In the genomic region with DNA sequence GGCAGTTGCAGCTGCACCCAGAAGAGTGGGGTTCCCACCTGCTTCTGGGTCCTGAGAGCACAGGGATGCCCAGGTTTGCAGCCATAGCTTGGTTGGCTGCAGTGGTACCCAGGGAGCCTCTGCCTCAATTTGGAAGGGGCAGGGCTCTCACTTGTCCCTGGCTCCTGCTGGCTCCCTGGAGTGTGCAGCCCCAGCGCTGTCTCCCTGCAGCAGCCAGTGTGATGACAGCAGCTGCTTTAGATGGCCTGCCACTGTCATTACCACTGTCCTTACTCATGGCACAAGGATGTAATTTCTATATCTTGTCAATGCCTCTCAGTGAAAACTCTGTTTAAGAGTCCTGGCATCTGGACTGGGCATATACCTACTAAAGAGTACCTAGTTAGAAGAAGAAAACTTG, we compare ENCODE assay signal across 17 cellular contexts.
DNase-seq lines count a peak whose midpoint lies in the region; ATAC-seq and TF ChIP-seq lines count a peak whose summit lies in the region.
"Had no signal": no experiment of that assay in that cellular context is flagged by ENCODE, and none has a peak within 500 bp of the region (broad histone marks: within the 10 kb centered on the region; RNA-seq: fewer than 3 reads in every experiment).

No MANE protein-coding gene starts in this region.

- H3K4me1 Mint-ChIP-seq in stimulated activated effector memory CD8-positive, alpha-beta T cell treated with anti-CD3 and anti-CD28 coated beads, Interleukin-12 subunit alpha, Interleukin-12 subunit beta, amount 100 ng/mL, for 72 hours, result no peaks in the 10 kb centered on the region
- H3K4me1 Mint-ChIP-seq in T-helper 2 cell treated with Interferon-gamma antibody and Interleukin-4, amounts not matched to agents 5 μg/mL and 100 μg/mL, for 36 hours (ENCODE audit: low read depth), result no peaks in the 10 kb centered on the region
- H3K4me1 Mint-ChIP-seq: B cell; CD4-positive, CD25-positive, alpha-beta regulatory T cell; GM23338; H9 had no signal

- no peak overlapping the region for H2BK12ac ChIP-seq in neuronal stem cell (ENCODE audit: low read length)

- H3K9me3 ChIP-seq in right atrium auricular region, result no peaks in the 10 kb centered on the region
- no peaks in the 10 kb centered on the region for H3K9me3 ChIP-seq in neuronal stem cell (replicated peaks in 1 of 2; ENCODE audit: control insufficient read depth in 2 of 2, insufficient read depth in 1 of 2, low read depth in 1 of 2, low read length in 2 of 2)
- H3K9me3 ChIP-seq: Caco-2 had no signal

- no peak overlapping the region for H3K4me2 ChIP-seq in neuronal stem cell (ENCODE audit: insufficient read depth, low read length, poor library complexity, severe bottlenecking)
- H3K4me2 ChIP-seq: BLaER1, GM23338 had no signal

- peak overlapping the region; percentile 55 for H3K23ac ChIP-seq in neuronal stem cell (ENCODE audit: low read depth, low read length, poor library complexity)

- no peak overlapping the region for H4K8ac ChIP-seq in neuronal stem cell (ENCODE audit: low read depth, low read length)

- WGBS in neuronal stem cell (ENCODE audit: extremely low coverage in 2 of 2, insufficient read length in 2 of 2, insufficient replicate concordance in 1 of 2), 2 donors, result no CpG with 5 or more reads among the region's 1 CpG

- H2AFZ ChIP-seq in neuronal stem cell (ENCODE audit: low read length), result no peak overlapping the region
- H2AFZ ChIP-seq: GM23338 had no signal

- H3K18ac ChIP-seq in neuronal stem cell (ENCODE audit: low read length), result peak overlapping the region; percentile 77

- H3K4ac ChIP-seq in neuronal stem cell (ENCODE audit: low read length), result peak overlapping the region; percentile 55

- DNase-seq in left cardiac atrium (no peak), right atrium auricular region (ENCODE audit: low spot score) (no peak), neuronal stem cell (ENCODE audit: low spot score) (no peak)
- no peak for DNase-seq in stimulated activated effector memory CD8-positive, alpha-beta T cell treated with anti-CD3 and anti-CD28 coated beads, Interleukin-12 subunit alpha, Interleukin-12 subunit beta, amount 100 ng/mL, for 72 hours (ENCODE audit: low spot score in 2 of 2)
- DNase-seq in T-helper 2 cell treated with Interferon-gamma antibody and Interleukin-4, amounts not matched to agents 5 μg/mL and 100 μg/mL, for 36 hours (ENCODE audit: low spot score), result no peak
- DNase-seq: Caco-2; CD4-positive, CD25-positive, alpha-beta regulatory T cell; CD8-positive, alpha-beta T cell; DMS153; DND-41; H9 had no signal

- H2BK5ac ChIP-seq in neuronal stem cell (ENCODE audit: low read length), result no peak overlapping the region

- no peak overlapping the region for H3K4me3 Mint-ChIP-seq in stimulated activated effector memory CD8-positive, alpha-beta T cell treated with anti-CD3 and anti-CD28 coated beads, Interleukin-12 subunit alpha, Interleukin-12 subunit beta, amount 100 ng/mL, for 72 hours
- H3K4me3 Mint-ChIP-seq in T-helper 2 cell treated with Interferon-gamma antibody and Interleukin-4, amounts not matched to agents 5 μg/mL and 100 μg/mL, for 36 hours, result no peak overlapping the region
- H3K4me3 Mint-ChIP-seq: B cell; CD4-positive, CD25-positive, alpha-beta regulatory T cell; CD8-positive, alpha-beta T cell; GM23338; H9 had no signal

- no peaks in the 10 kb centered on the region for H3K36me3 ChIP-seq in right atrium auricular region
- no peaks in the 10 kb centered on the region for H3K36me3 ChIP-seq in neuronal stem cell (replicated peaks in 1 of 2; ENCODE audit: control insufficient read depth in 2 of 2, insufficient read depth in 2 of 2, low read length in 2 of 2)

- intact Hi-C loops in left cardiac atrium (cut with DNase I), result no loop called here

- ATAC-seq in left cardiac atrium, result peak; percentile 54 to 86
- peak; percentile 8 for ATAC-seq in stimulated activated effector memory CD8-positive, alpha-beta T cell treated with anti-CD3 and anti-CD28 coated beads, Interleukin-12 subunit alpha, Interleukin-12 subunit beta, amount 100 ng/mL, for 72 hours
- ATAC-seq in GM19023 (IDR thresholded peaks at IDR 0.05; ENCODE audit: unreplicated experiment), result no peak
- ATAC-seq: CD8-positive, alpha-beta T cell; GM23338; HCT116 had no signal

- H3K27me3 Mint-ChIP-seq in T-helper 2 cell treated with Interferon-gamma antibody and Interleukin-4, amounts not matched to agents 5 μg/mL and 100 μg/mL, for 36 hours (ENCODE audit: low read depth), result no peaks in the 10 kb centered on the region
- H3K27me3 Mint-ChIP-seq: CD4-positive, CD25-positive, alpha-beta regulatory T cell had no signal

- H3K14ac ChIP-seq in neuronal stem cell (ENCODE audit: low read length), result no peak overlapping the region

- no peak overlapping the region for H3K9ac ChIP-seq in neuronal stem cell (ENCODE audit: low read depth, low read length, poor library complexity)
- H3K9ac ChIP-seq: BLaER1 had no signal

- H3K79me1 ChIP-seq in neuronal stem cell (ENCODE audit: low read depth, low read length), result no peaks in the 10 kb centered on the region

- H3K27ac ChIP-seq in right atrium auricular region, result no peak overlapping the region
- H3K27ac ChIP-seq in neuronal stem cell (replicated peaks; ENCODE audit: low read length), result no peak overlapping the region
- H3K27ac ChIP-seq: BLaER1, C4-2B had no signal

- no peak overlapping the region for H2AK5ac ChIP-seq in neuronal stem cell (ENCODE audit: low read depth, low read length)

- no peak overlapping the region for H2BK120ac ChIP-seq in neuronal stem cell (ENCODE audit: low read depth, low read length)

- H3K9me3 Mint-ChIP-seq in stimulated activated effector memory CD8-positive, alpha-beta T cell treated with anti-CD3 and anti-CD28 coated beads, Interleukin-12 subunit alpha, Interleukin-12 subunit beta, amount 100 ng/mL, for 72 hours, result no peaks in the 10 kb centered on the region
- H3K9me3 Mint-ChIP-seq in T-helper 2 cell treated with Interferon-gamma antibody and Interleukin-4, amounts not matched to agents 5 μg/mL and 100 μg/mL, for 36 hours, result no peaks in the 10 kb centered on the region
- H3K9me3 Mint-ChIP-seq: CD8-positive, alpha-beta T cell; H9 had no signal

- H3K36me3 Mint-ChIP-seq in stimulated activated effector memory CD8-positive, alpha-beta T cell treated with anti-CD3 and anti-CD28 coated beads, Interleukin-12 subunit alpha, Interleukin-12 subunit beta, amount 100 ng/mL, for 72 hours, result no peaks in the 10 kb centered on the region
- no peaks in the 10 kb centered on the region for H3K36me3 Mint-ChIP-seq in T-helper 2 cell treated with Interferon-gamma antibody and Interleukin-4, amounts not matched to agents 5 μg/mL and 100 μg/mL, for 36 hours (ENCODE audit: low read depth)
- H3K36me3 Mint-ChIP-seq: CD4-positive, CD25-positive, alpha-beta regulatory T cell; CD8-positive, alpha-beta T cell had no signal

- H3K27ac Mint-ChIP-seq in stimulated activated effector memory CD8-positive, alpha-beta T cell treated with anti-CD3 and anti-CD28 coated beads, Interleukin-12 subunit alpha, Interleukin-12 subunit beta, amount 100 ng/mL, for 72 hours, result no peak overlapping the region
- no peak overlapping the region for H3K27ac Mint-ChIP-seq in T-helper 2 cell treated with Interferon-gamma antibody and Interleukin-4, amounts not matched to agents 5 μg/mL and 100 μg/mL, for 36 hours
- H3K27ac Mint-ChIP-seq: B cell; CD4-positive, CD25-positive, alpha-beta regulatory T cell; CD8-positive, alpha-beta T cell; GM23338 had no signal

- peak overlapping the region; percentile 64 for H4K91ac ChIP-seq in neuronal stem cell (ENCODE audit: low read depth, low read length, poor library complexity)

- no peaks in the 10 kb centered on the region for H3K27me3 ChIP-seq in right atrium auricular region
- H3K27me3 ChIP-seq in neuronal stem cell (ENCODE audit: control insufficient read depth in 3 of 3, insufficient read depth in 3 of 3, low read depth in 1 of 3, low read length in 3 of 3), result no peaks in the 10 kb centered on the region
- H3K27me3 ChIP-seq: BLaER1 had no signal

- H3K4me3 ChIP-seq in right atrium auricular region (no peak overlapping the region), neuronal stem cell (ENCODE audit: low read length in 2 of 2) (no peak overlapping the region)
- H3K4me3 ChIP-seq: BLaER1, GM23338 had no signal

- H2BK15ac ChIP-seq in neuronal stem cell (ENCODE audit: low read length), result peak overlapping the region; percentile 12

- no peak for TF ChIP-seq CTCF in right atrium auricular region (IDR thresholded peaks at IDR 0.05)

- H3K4me1 ChIP-seq in right atrium auricular region (no peaks in the 10 kb centered on the region), neuronal stem cell (ENCODE audit: control insufficient read depth in 2 of 2, insufficient read depth in 1 of 2, low read depth in 1 of 2, low read length in 2 of 2) (no peaks in the 10 kb centered on the region)
- H3K4me1 ChIP-seq: Caco-2 had no signal
